1 cellular context compared by ENCODE assay signal in genomic region chr10:128054163-128054970, GRCh38.
TF ChIP-seq lines count a peak whose summit lies in the region.

No MANE protein-coding gene starts in this region.

TF ChIP-seq in H1, 55 proteins besides CTCF, POLR2A, EP300 and RAD21 (continued from another document):
- TF ChIP-seq, protein P1, sequence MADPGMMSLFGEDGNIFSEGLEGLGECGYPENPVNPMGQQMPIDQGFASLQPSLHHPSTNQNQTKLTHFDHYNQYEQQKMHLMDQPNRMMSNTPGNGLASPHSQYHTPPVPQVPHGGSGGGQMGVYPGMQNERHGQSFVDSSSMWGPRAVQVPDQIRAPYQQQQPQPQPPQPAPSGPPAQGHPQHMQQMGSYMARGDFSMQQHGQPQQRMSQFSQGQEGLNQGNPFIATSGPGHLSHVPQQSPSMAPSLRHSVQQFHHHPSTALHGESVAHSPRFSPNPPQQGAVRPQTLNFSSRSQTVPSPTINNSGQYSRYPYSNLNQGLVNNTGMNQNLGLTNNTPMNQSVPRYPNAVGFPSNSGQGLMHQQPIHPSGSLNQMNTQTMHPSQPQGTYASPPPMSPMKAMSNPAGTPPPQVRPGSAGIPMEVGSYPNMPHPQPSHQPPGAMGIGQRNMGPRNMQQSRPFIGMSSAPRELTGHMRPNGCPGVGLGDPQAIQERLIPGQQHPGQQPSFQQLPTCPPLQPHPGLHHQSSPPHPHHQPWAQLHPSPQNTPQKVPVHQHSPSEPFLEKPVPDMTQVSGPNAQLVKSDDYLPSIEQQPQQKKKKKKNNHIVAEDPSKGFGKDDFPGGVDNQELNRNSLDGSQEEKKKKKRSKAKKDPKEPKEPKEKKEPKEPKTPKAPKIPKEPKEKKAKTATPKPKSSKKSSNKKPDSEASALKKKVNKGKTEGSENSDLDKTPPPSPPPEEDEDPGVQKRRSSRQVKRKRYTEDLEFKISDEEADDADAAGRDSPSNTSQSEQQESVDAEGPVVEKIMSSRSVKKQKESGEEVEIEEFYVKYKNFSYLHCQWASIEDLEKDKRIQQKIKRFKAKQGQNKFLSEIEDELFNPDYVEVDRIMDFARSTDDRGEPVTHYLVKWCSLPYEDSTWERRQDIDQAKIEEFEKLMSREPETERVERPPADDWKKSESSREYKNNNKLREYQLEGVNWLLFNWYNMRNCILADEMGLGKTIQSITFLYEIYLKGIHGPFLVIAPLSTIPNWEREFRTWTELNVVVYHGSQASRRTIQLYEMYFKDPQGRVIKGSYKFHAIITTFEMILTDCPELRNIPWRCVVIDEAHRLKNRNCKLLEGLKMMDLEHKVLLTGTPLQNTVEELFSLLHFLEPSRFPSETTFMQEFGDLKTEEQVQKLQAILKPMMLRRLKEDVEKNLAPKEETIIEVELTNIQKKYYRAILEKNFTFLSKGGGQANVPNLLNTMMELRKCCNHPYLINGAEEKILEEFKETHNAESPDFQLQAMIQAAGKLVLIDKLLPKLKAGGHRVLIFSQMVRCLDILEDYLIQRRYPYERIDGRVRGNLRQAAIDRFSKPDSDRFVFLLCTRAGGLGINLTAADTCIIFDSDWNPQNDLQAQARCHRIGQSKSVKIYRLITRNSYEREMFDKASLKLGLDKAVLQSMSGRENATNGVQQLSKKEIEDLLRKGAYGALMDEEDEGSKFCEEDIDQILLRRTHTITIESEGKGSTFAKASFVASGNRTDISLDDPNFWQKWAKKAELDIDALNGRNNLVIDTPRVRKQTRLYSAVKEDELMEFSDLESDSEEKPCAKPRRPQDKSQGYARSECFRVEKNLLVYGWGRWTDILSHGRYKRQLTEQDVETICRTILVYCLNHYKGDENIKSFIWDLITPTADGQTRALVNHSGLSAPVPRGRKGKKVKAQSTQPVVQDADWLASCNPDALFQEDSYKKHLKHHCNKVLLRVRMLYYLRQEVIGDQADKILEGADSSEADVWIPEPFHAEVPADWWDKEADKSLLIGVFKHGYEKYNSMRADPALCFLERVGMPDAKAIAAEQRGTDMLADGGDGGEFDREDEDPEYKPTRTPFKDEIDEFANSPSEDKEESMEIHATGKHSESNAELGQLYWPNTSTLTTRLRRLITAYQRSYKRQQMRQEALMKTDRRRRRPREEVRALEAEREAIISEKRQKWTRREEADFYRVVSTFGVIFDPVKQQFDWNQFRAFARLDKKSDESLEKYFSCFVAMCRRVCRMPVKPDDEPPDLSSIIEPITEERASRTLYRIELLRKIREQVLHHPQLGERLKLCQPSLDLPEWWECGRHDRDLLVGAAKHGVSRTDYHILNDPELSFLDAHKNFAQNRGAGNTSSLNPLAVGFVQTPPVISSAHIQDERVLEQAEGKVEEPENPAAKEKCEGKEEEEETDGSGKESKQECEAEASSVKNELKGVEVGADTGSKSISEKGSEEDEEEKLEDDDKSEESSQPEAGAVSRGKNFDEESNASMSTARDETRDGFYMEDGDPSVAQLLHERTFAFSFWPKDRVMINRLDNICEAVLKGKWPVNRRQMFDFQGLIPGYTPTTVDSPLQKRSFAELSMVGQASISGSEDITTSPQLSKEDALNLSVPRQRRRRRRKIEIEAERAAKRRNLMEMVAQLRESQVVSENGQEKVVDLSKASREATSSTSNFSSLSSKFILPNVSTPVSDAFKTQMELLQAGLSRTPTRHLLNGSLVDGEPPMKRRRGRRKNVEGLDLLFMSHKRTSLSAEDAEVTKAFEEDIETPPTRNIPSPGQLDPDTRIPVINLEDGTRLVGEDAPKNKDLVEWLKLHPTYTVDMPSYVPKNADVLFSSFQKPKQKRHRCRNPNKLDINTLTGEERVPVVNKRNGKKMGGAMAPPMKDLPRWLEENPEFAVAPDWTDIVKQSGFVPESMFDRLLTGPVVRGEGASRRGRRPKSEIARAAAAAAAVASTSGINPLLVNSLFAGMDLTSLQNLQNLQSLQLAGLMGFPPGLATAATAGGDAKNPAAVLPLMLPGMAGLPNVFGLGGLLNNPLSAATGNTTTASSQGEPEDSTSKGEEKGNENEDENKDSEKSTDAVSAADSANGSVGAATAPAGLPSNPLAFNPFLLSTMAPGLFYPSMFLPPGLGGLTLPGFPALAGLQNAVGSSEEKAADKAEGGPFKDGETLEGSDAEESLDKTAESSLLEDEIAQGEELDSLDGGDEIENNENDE (IDR thresholded peaks at IDR 0.05; ENCODE audit: insufficient replicate concordance, low read length): no peak
- TF ChIP-seq CREB1 (IDR thresholded peaks at IDR 0.05): no peak
- no peak for TF ChIP-seq KDM1A (IDR thresholded peaks at IDR 0.05; ENCODE audit: borderline replicate concordance, low read length)
- TF ChIP-seq PHF8 (conservative IDR thresholded peaks at IDR 0.05; ENCODE audit: low read depth, low read length): no peak
- no peak for TF ChIP-seq CTBP2 (IDR thresholded peaks at IDR 0.05; ENCODE audit: borderline replicate concordance, insufficient read depth, insufficient read length, low read length)
- no peak for TF ChIP-seq RXRA (IDR thresholded peaks at IDR 0.05; ENCODE audit: insufficient read depth, low read depth, low read length)
- TF ChIP-seq TBP (IDR thresholded peaks at IDR 0.05; ENCODE audit: low read depth, low read length): no peak
- no peak for TF ChIP-seq SIX5 (IDR thresholded peaks at IDR 0.05; ENCODE audit: low read depth, low read length)
- no peak for TF ChIP-seq HDAC6 (IDR thresholded peaks at IDR 0.05; ENCODE audit: low read depth, low read length)
- TF ChIP-seq, protein P2, sequence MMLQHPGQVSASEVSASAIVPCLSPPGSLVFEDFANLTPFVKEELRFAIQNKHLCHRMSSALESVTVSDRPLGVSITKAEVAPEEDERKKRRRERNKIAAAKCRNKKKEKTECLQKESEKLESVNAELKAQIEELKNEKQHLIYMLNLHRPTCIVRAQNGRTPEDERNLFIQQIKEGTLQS (IDR thresholded peaks at IDR 0.05; ENCODE audit: insufficient read depth, low read depth, low read length): no peak
- TF ChIP-seq KDM4A (IDR thresholded peaks at IDR 0.05; ENCODE audit: low read depth, low read length, severe bottlenecking): no peak
- TF ChIP-seq EGR1 (IDR thresholded peaks at IDR 0.05; ENCODE audit: borderline replicate concordance, low read depth, low read length): no peak
- no peak for TF ChIP-seq CHD1 (IDR thresholded peaks at IDR 0.05; ENCODE audit: low read depth, low read length)
- TF ChIP-seq ASH2L (IDR thresholded peaks at IDR 0.05; ENCODE audit: low read length): no peak
- no peak for TF ChIP-seq SUZ12 (IDR thresholded peaks at IDR 0.05; ENCODE audit: low read length)
- no peak for TF ChIP-seq YY1 (IDR thresholded peaks at IDR 0.05; ENCODE audit: low read depth, low read length)
- TF ChIP-seq CEBPB (IDR thresholded peaks at IDR 0.05; ENCODE audit: low read depth, low read length): no peak
- no peak for TF ChIP-seq SAP30 (IDR thresholded peaks at IDR 0.05; ENCODE audit: insufficient read depth, insufficient replicate concordance, low read length)
